ENCODE assay signal across 22 cellular contexts in genomic region chr7:113331155-113331898, GRCh38.
DNase-seq lines count a peak whose midpoint lies in the region; ATAC-seq, FAIRE-seq and TF ChIP-seq lines count a peak whose summit lies in the region.
"Had no signal": no experiment of that assay in that cellular context is flagged by ENCODE, and none has a peak within 500 bp of the region (broad histone marks: within the 10 kb centered on the region; RNA-seq: fewer than 3 reads in every experiment).

No MANE protein-coding gene starts in this region.

- H3K18ac ChIP-seq in H1 (ENCODE audit: extremely low read depth, low read length): no peak overlapping the region; the same call in 1 of the 2 replicates

- H3K4me1 ChIP-seq in right atrium auricular region (no peaks in the 10 kb centered on the region), H1 (replicated peaks in 1 of 4; ENCODE audit: control insufficient read depth in 3 of 4, insufficient read depth in 4 of 4, low read length in 3 of 4) (peaks cover 0 to 9% (median 6%) of the 10 kb centered on the region in 4 experiments; a peak in 3 of 7 replicates), kidney (ENCODE audit: control insufficient read depth in 1 of 2, insufficient read depth in 1 of 2, low read depth in 1 of 2, low read length in 2 of 2) (no peaks in the 10 kb centered on the region), aorta (ENCODE audit: control insufficient read depth in 1 of 2, insufficient read depth in 2 of 2, low read length in 2 of 2) (no peaks in the 10 kb centered on the region)
- H3K4me1 ChIP-seq: A549, thyroid gland had no signal

- no peak for TF ChIP-seq CTCF in right atrium auricular region (IDR thresholded peaks at IDR 0.05)
- no peak for TF ChIP-seq CTCF in H1 (IDR thresholded peaks at IDR 0.05; ENCODE audit: control extremely low read depth in 1 of 3, insufficient read depth in 1 of 3, low read depth in 1 of 3, low read length in 3 of 3)
- no peak for TF ChIP-seq CTCF in kidney (IDR thresholded peaks at IDR 0.05; ENCODE audit: borderline replicate concordance, extremely low read depth, insufficient read depth)

- peaks cover 5% of the 10 kb centered on the region for H3K9me3 Mint-ChIP-seq in activated naive CD4-positive, alpha-beta T cell treated with anti-CD3 and anti-CD28 coated beads for 36 hours
- H3K9me3 Mint-ChIP-seq: activated CD4-positive, alpha-beta T cell treated with anti-CD3 and anti-CD28 coated beads, Interleukin-2, amount 10 ng/mL, durations not matched to agents 7 days and 5 days had no signal

- no peak overlapping the region for H3K4me3 Mint-ChIP-seq in activated naive CD4-positive, alpha-beta T cell treated with anti-CD3 and anti-CD28 coated beads for 36 hours
- H3K4me3 Mint-ChIP-seq: activated CD4-positive, alpha-beta T cell treated with anti-CD3 and anti-CD28 coated beads, Interleukin-2, amount 10 ng/mL, durations not matched to agents 7 days and 5 days; activated naive CD8-positive, alpha-beta T cell; activated T-cell treated with anti-CD3 and anti-CD28 coated beads, Interleukin-2, amount 50 U/mL, for 24 hours; CD4-positive, alpha-beta T cell; effector memory CD8-positive, alpha-beta T cell had no signal

- no peak overlapping the region for H2BK20ac ChIP-seq in H1 (ENCODE audit: low read length)

- H2BK120ac ChIP-seq in H1 (replicated peaks; ENCODE audit: low read depth, low read length): no peak overlapping the region

- TF ChIP-seq EP300 in H1 (IDR thresholded peaks at IDR 0.05; ENCODE audit: borderline replicate concordance in 1 of 2, low read depth in 2 of 2, low read length in 2 of 2): no peak

- TF ChIP-seq POLR2A in H1 (IDR thresholded peaks at IDR 0.05; ENCODE audit: control extremely low read depth in 1 of 2, low read depth in 2 of 2, low read length in 2 of 2): no peak

- no peak overlapping the region for H2AK5ac ChIP-seq in H1 (ENCODE audit: low read depth, low read length)

- H3K4me1 Mint-ChIP-seq in activated naive CD4-positive, alpha-beta T cell treated with anti-CD3 and anti-CD28 coated beads for 36 hours (ENCODE audit: low read depth): no peaks in the 10 kb centered on the region
- H3K4me1 Mint-ChIP-seq: activated CD4-positive, alpha-beta T cell treated with anti-CD3 and anti-CD28 coated beads, Interleukin-2, amount 10 ng/mL, durations not matched to agents 7 days and 5 days had no signal

- peak overlapping the region; percentile 15 for H4K5ac ChIP-seq in H1 (ENCODE audit: insufficient read length, low read depth, low read length)

- H2AFZ ChIP-seq in H1 (ENCODE audit: low read length): peak overlapping the region; percentile 76; the same call in 1 of the 2 replicates

- no peak overlapping the region for H3K23ac ChIP-seq in H1 (ENCODE audit: insufficient read length)

- FAIRE-seq in H1 (lab: Jason Lieb, UNC): no peak
- FAIRE-seq in kidney (lab: Jason Lieb, UNC): no peak
- FAIRE-seq: A549, GM12891 had no signal

- 0 out of 4 replicates have a peak overlapping the region, but pooled peaks of 1 of the 2 experiments have one; percentile 2 for H3K4me2 ChIP-seq in H1 (ENCODE audit: insufficient read depth in 1 of 2, low read depth in 2 of 2, low read length in 2 of 2)
- H3K4me2 ChIP-seq: A549 had no signal

- no peak overlapping the region for H3K56ac ChIP-seq in H1 (replicated peaks; ENCODE audit: insufficient read length, low read depth, low read length)

- H2BK15ac ChIP-seq in H1 (ENCODE audit: low read length): no peak overlapping the region

- peaks cover 7% of the 10 kb centered on the region for H3K27me3 Mint-ChIP-seq in activated naive CD4-positive, alpha-beta T cell treated with anti-CD3 and anti-CD28 coated beads for 36 hours (ENCODE audit: low read depth)
- H3K27me3 Mint-ChIP-seq: activated CD4-positive, alpha-beta T cell treated with anti-CD3 and anti-CD28 coated beads, Interleukin-2, amount 10 ng/mL, durations not matched to agents 7 days and 5 days; activated naive CD8-positive, alpha-beta T cell; activated T-cell treated with anti-CD3 and anti-CD28 coated beads, Interleukin-2, amount 50 U/mL, for 24 hours; CD4-positive, alpha-beta T cell; effector memory CD8-positive, alpha-beta T cell had no signal

- H3K9me3 ChIP-seq in right atrium auricular region (no peaks in the 10 kb centered on the region), H1 (ENCODE audit: insufficient read depth in 2 of 2, low read depth in 1 of 2, low read length in 1 of 2) (peaks cover 0 to 2% of the 10 kb centered on the region in 2 experiments; a peak in 1 of 4 replicates), kidney (ENCODE audit: control insufficient read depth in 1 of 2, low read length in 2 of 2) (no peaks in the 10 kb centered on the region), aorta (ENCODE audit: control insufficient read depth, low read length) (no peaks in the 10 kb centered on the region)
- H3K9me3 ChIP-seq: A549, thyroid gland had no signal

- POLR2A ChIA-PET in H1 (lab: Charles Lee; ENCODE audit: partially characterized antibody): no interaction called here

- 86% methylated on average over 15 of the region's 15 CpGs; no CpG with 5 or more reads in 1 of the 2 experiments for WGBS in H1 (ENCODE audit: extremely low coverage in 1 of 2, insufficient coverage in 1 of 2, insufficient read length in 1 of 2, insufficient replicate concordance in 2 of 2, low coverage in 1 of 2, low lambda C conversion rate in 2 of 2, missing lambda C conversion rate in 1 of 2), 2 experiments
- WGBS in aorta, 2 donors: 76 to 84% methylated on average over 15 of the region's 15 CpGs

- H3K14ac ChIP-seq in H1 (ENCODE audit: insufficient read length): no peak overlapping the region

- H3K4me3 ChIP-seq in right atrium auricular region: no peak overlapping the region
- H3K4me3 ChIP-seq in H1 (ENCODE audit: extremely low read depth in 1 of 4, insufficient read depth in 2 of 4, low read depth in 3 of 4, low read length in 4 of 4): no peak overlapping the region
- H3K4me3 ChIP-seq in kidney (ENCODE audit: low read length in 2 of 2): no peak overlapping the region
- no peak overlapping the region for H3K4me3 ChIP-seq in aorta (ENCODE audit: low read length in 2 of 2)
- H3K4me3 ChIP-seq: A549, SK-N-MC, thyroid gland had no signal

- H3K23me2 ChIP-seq in H1 (ENCODE audit: low read depth, low read length): no peaks in the 10 kb centered on the region

- intact Hi-C loops in Right ventricle myocardium inferior (cut with DNase I) (no loop called here), kidney (cut with DNase I) (no loop called here), aorta (cut with DNase I) (no loop called here)
- intact Hi-C loops in activated naive CD4-positive, alpha-beta T cell treated with anti-CD3 and anti-CD28 coated beads for 36 hours (cut with micrococcal nuclease): no loop called here

- H3K36me3 ChIP-seq in right atrium auricular region (no peaks in the 10 kb centered on the region), H1 (ENCODE audit: control insufficient read depth in 2 of 4, insufficient read depth in 4 of 4, low read length in 3 of 4) (no peaks in the 10 kb centered on the region), kidney (ENCODE audit: control insufficient read depth in 1 of 2, insufficient read depth in 2 of 2, low read length in 2 of 2) (no peaks in the 10 kb centered on the region), aorta (ENCODE audit: control insufficient read depth in 1 of 2, insufficient read depth in 2 of 2, low read length in 1 of 2) (no peaks in the 10 kb centered on the region)
- H3K36me3 ChIP-seq: thyroid gland had no signal

- no peak overlapping the region for H3K27ac ChIP-seq in right atrium auricular region
- no peak overlapping the region for H3K27ac ChIP-seq in H1 (ENCODE audit: low read depth, low read length)
- H3K27ac ChIP-seq in kidney (ENCODE audit: low read depth in 2 of 2, low read length in 2 of 2): no peak overlapping the region
- H3K27ac ChIP-seq in aorta (ENCODE audit: low read depth in 1 of 2, low read length in 2 of 2): no peak overlapping the region
- H3K27ac ChIP-seq: A549, SK-N-MC, thyroid gland had no signal

- no peak for ATAC-seq in Right ventricle myocardium inferior
- ATAC-seq in aorta (ENCODE audit: low FRiP score): no peak
- no peak for ATAC-seq in HG03354 (IDR thresholded peaks at IDR 0.05; ENCODE audit: poor library complexity, severe bottlenecking, unreplicated experiment)
- ATAC-seq: A549; effector memory CD8-positive, alpha-beta T cell had no signal

- CTCF ChIA-PET in H1 (lab: Charles Lee; ENCODE audit: partially characterized antibody): interaction anchor here (1.2 kb wide), 1 partner anchor 171 kb away, joined by 4 read pairs; no protein-coding TSS in a partner anchor
- CTCF ChIA-PET in activated naive CD4-positive, alpha-beta T cell treated with anti-CD3 and anti-CD28 coated beads for 36 hours (lab: Charles Lee): no interaction called here

- peak; percentile 41 for DNase-seq in Right ventricle myocardium inferior (ENCODE audit: missing footprints)
- no peak for DNase-seq in right atrium auricular region (ENCODE audit: low spot score)
- peak; percentile 2 to 46 for DNase-seq in H1 (ENCODE audit: low read depth in 1 of 2, low spot score in 2 of 2)
- DNase-seq in kidney: peak; percentile 35
- DNase-seq in aorta: no peak
- DNase-seq in amygdala (lab: John Stamatoyannopoulos, UW): no peak
- no peak for DNase-seq in activated naive CD4-positive, alpha-beta T cell treated with anti-CD3 and anti-CD28 coated beads for 36 hours
- DNase-seq: activated CD4-positive, alpha-beta T cell treated with anti-CD3 and anti-CD28 coated beads, Interleukin-2, amount 10 ng/mL, durations not matched to agents 7 days and 5 days; activated T-cell treated with anti-CD3 and anti-CD28 coated beads, Interleukin-2, amount 50 U/mL, for 24 hours; CD4-positive, alpha-beta T cell; central memory CD4-positive, alpha-beta T cell; effector memory CD8-positive, alpha-beta T cell; mesenchymal stem cell; NCI-H1105 treated with DMSO at 0.1 percent for 48 hours; stimulated activated CD4-positive, alpha-beta T cell treated with anti-CD3 and anti-CD28 coated beads, Interleukin-4, amount 100 ng/mL, for 4 hours; T1000 had no signal

- peak overlapping the region; percentile 65 for H4K91ac ChIP-seq in H1 (replicated peaks; ENCODE audit: insufficient read length, low read length)

- H3K27me3 ChIP-seq in right atrium auricular region: no peaks in the 10 kb centered on the region
- no peaks in the 10 kb centered on the region for H3K27me3 ChIP-seq in H1 (replicated peaks in 1 of 4; ENCODE audit: control insufficient read depth in 3 of 4, extremely low read depth in 1 of 4, insufficient read depth in 3 of 4, low read length in 3 of 4)
- no peaks in the 10 kb centered on the region for H3K27me3 ChIP-seq in aorta (ENCODE audit: control insufficient read depth in 1 of 2, insufficient read depth in 2 of 2, low read length in 1 of 2)
- H3K27me3 ChIP-seq: thyroid gland had no signal

- TF ChIP-seq RAD21 in H1 (IDR thresholded peaks at IDR 0.05 in 1 of 2, conservative IDR thresholded peaks at IDR 0.05 in 1 of 2; ENCODE audit: low read depth in 2 of 2, low read length in 2 of 2): no peak

- H3K27ac Mint-ChIP-seq in activated naive CD4-positive, alpha-beta T cell treated with anti-CD3 and anti-CD28 coated beads for 36 hours: no peak overlapping the region
- H3K27ac Mint-ChIP-seq: activated CD4-positive, alpha-beta T cell treated with anti-CD3 and anti-CD28 coated beads, Interleukin-2, amount 10 ng/mL, durations not matched to agents 7 days and 5 days; activated naive CD8-positive, alpha-beta T cell; activated T-cell treated with anti-CD3 and anti-CD28 coated beads, Interleukin-2, amount 50 U/mL, for 24 hours; CD4-positive, alpha-beta T cell; effector memory CD8-positive, alpha-beta T cell had no signal

- no peaks in the 10 kb centered on the region for H3K79me1 ChIP-seq in H1 (ENCODE audit: low read depth, low read length)

- H4K8ac ChIP-seq in H1 (ENCODE audit: extremely low read depth, insufficient read depth, low read length): peak overlapping the region; percentile 35; the same call in 1 of the 2 replicates

- H3K36me3 Mint-ChIP-seq in activated naive CD4-positive, alpha-beta T cell treated with anti-CD3 and anti-CD28 coated beads for 36 hours (ENCODE audit: low read depth): no peaks in the 10 kb centered on the region
- H3K36me3 Mint-ChIP-seq: activated naive CD8-positive, alpha-beta T cell had no signal

- no peaks in the 10 kb centered on the region for H3K79me2 ChIP-seq in H1 (ENCODE audit: control insufficient read depth in 1 of 2, insufficient read depth in 2 of 2, low read length in 2 of 2)

- no peak overlapping the region for H3K4ac ChIP-seq in H1 (replicated peaks; ENCODE audit: insufficient read length, low read depth, low read length)

- H3K9ac ChIP-seq in H1 (replicated peaks in 1 of 4; ENCODE audit: extremely low read depth in 1 of 4, low read depth in 3 of 4, low read length in 3 of 4) (no peak overlapping the region), kidney (ENCODE audit: low read length in 2 of 2) (no peak overlapping the region)

- H2BK5ac ChIP-seq in H1 (ENCODE audit: low read depth, low read length): no peak overlapping the region; the same call in 1 of the 2 replicates

- H2BK12ac ChIP-seq in H1 (ENCODE audit: low read depth, low read length): no peak overlapping the region

- H4K20me1 ChIP-seq in H1 (replicated peaks in 1 of 2; ENCODE audit: control insufficient read depth in 1 of 2, insufficient read depth in 2 of 2, low read length in 2 of 2): no peaks in the 10 kb centered on the region

Comparison
In these comparisons a context has a peak if more than half of its experiments do, and no peak if none do; other contexts are left out.
1. DNase-seq: peak in Right ventricle myocardium inferior (single experiment), H1 (2 of 2) and kidney (single experiment); none in right atrium auricular region (single experiment), aorta (0 of 2), amygdala (0 of 56) and activated naive CD4-positive, alpha-beta T cell treated with anti-CD3 and anti-CD28 coated beads for 36 hours (single experiment).